Comparison of ENCODE assay signal across 8 cellular contexts in the genomic region with DNA sequence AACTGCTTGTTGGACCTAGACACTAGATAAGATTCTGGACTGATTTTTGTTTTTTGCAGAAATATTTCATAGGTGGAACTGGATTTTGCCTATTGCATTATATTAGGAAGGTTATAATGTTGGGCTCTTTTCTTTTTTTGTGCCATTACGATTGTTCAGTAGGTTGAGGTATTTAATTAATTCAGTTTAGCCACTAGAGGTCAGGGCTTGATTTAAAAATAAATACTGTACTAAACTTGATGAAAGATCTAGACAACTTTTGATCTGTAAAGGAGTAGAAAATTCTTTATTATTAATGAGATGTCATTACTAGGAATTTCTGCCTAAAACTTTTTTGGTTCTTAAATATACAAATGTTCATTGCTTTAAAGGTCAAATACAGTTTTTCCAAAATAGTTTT. TPM values are rescaled to one million over a fixed set of nuclear protein-coding genes. Genes with fewer than 3 reads are reported as not detected.
DNase-seq lines count a peak whose midpoint lies in the region; ATAC-seq and TF ChIP-seq lines count a peak whose summit lies in the region.

No MANE protein-coding gene starts in this region.

- no peaks in the 10 kb centered on the region for H3K4me1 ChIP-seq in heart right ventricle

- intact Hi-C loops in heart right ventricle (cut with DNase I), result loop anchor here in 6 of 10 donors (2.0 to 10.0 kb wide), 3 partner anchors 528 to 1510 kb away; no protein-coding TSS in a partner anchor
- intact Hi-C loops in head of caudate nucleus (cut with DNase I), result no loop called here

- H3K27ac ChIP-seq in C4-2B (no peak overlapping the region), heart right ventricle (no peak overlapping the region)

- H3K27me3 ChIP-seq in heart right ventricle, result no peaks in the 10 kb centered on the region

- TF ChIP-seq CTCF in C4-2B (conservative IDR thresholded peaks at IDR 0.05) (peak; percentile 63), heart right ventricle (IDR thresholded peaks at IDR 0.05) (peak; percentile 15 to 61 (median 47))

- ATAC-seq in HG03432 (IDR thresholded peaks at IDR 0.05; ENCODE audit: unreplicated experiment) (peak; percentile 55), heart right ventricle (peak in 2 of 8 donors; percentile 46 to 62), GM19395 (IDR thresholded peaks at IDR 0.05; ENCODE audit: unreplicated experiment) (no peak)
- no peak for ATAC-seq in activated CD4-positive, CD25-positive, alpha-beta regulatory T cell treated with anti-CD3 and anti-CD28 coated beads, Interleukin-2, amount 50 U/mL, for 24 hours

- no peaks in the 10 kb centered on the region for H3K9me3 ChIP-seq in heart right ventricle

- no peak overlapping the region for H3K4me3 ChIP-seq in heart right ventricle

- in situ Hi-C loops in SK-MEL-5 (cut with HindIII; ENCODE audit: low pct_unique_long_range_greater_than_20kb, low sequenced_read_pairs), result no loop called here

- WGBS in heart right ventricle, 2 donors, result 0 to 3% methylated on average over 1 of the region's 1 CpG

- H3K36me3 ChIP-seq in heart right ventricle, result no peaks in the 10 kb centered on the region

- peak; percentile 58 for DNase-seq in SK-MEL-5 (ENCODE audit: low read depth, low spot score)
- DNase-seq in heart right ventricle, result no peak
- no peak for DNase-seq in head of caudate nucleus
- no peak for DNase-seq in T-helper 1 cell

RNA-seq across cellular contexts. Expression of a gene that starts 15.2 kb away (rescaled TPM):
- 39.3 and 41.7 TPM in 2 replicates for total RNA-seq in SK-MEL-5 (2014; rRNA removed; shearing (Covaris generic))
- polyA plus RNA-seq in SK-MEL-5 (2015; cell fraction: cytosol; rRNA removed), result 36.7 and 58.2 TPM in 2 replicates
- polyA plus RNA-seq in SK-MEL-5 (2015; cell fraction: nucleus; rRNA removed), result 150 and 166 TPM in 2 replicates
- 10 to 100 TPM; 19.9 to 31.9 (median 27.0) TPM for total RNA-seq in heart right ventricle
- 10 to 100 TPM; 17.7 to 28.8 TPM for polyA plus RNA-seq in heart right ventricle

RNA-seq across cellular contexts. Expression of a gene that starts 30.8 kb away (rescaled TPM):
- total RNA-seq in SK-MEL-5 (2014; rRNA removed; shearing (Covaris generic)), result not detected in 2 replicates
- polyA plus RNA-seq in SK-MEL-5 (2015; cell fraction: cytosol; rRNA removed), result not detected in 2 replicates
- not detected in 2 replicates for polyA plus RNA-seq in SK-MEL-5 (2015; cell fraction: nucleus; rRNA removed)
- not detected for total RNA-seq in heart right ventricle
- not detected for polyA plus RNA-seq in heart right ventricle
